Comparison of ENCODE assay signal across 8 cellular contexts in genomic region chr14:75069021-75069810, GRCh38. TPM values are rescaled to one million over a fixed set of nuclear protein-coding genes. Genes with fewer than 3 reads are reported as not detected.
DNase-seq lines count a peak whose midpoint lies in the region; TF ChIP-seq lines count a peak whose summit lies in the region.

Gene ZC2HC1C (plus strand): TSS chr14:75069641. CDS start chr14:75070574, 933 bp downstream.

- H3K4me3 ChIP-seq in hepatocyte = peak within 1 kb of the TSS; percentile 18
- H3K4me3 ChIP-seq in HAP-1 = no peak within 1 kb of the TSS

- H3K56ac ChIP-seq in H9 (ENCODE audit: insufficient read length, low read depth, low read length) = no peak within 1 kb of the TSS

- peak within 1 kb of the TSS; percentile 26 for H3K27ac ChIP-seq in H9 (ENCODE audit: insufficient read length, low read depth, low read length)
- H3K27ac ChIP-seq in hepatocyte = peak within 1 kb of the TSS; percentile 87

- H3K23me2 ChIP-seq in H9 (ENCODE audit: insufficient read length, low read depth, low read length, poor library complexity, severe bottlenecking) = peaks cover 9% of the 10 kb centered on the region

- H3K27ac Mint-ChIP-seq in H9 = peak within 1 kb of the TSS; percentile 80 to 99 (median 97); a peak in 6 of 7 replicates

- H3T11ph ChIP-seq in H9 (ENCODE audit: low read length) = no peak within 1 kb of the TSS

- no peak within 1 kb of the TSS for H2AK5ac ChIP-seq in H9 (ENCODE audit: insufficient read length, low read length)

- no peaks in the 10 kb centered on the region for H3K9me2 ChIP-seq in hepatocyte (replicated peaks; ENCODE audit: insufficient read depth)

- H2BK5ac ChIP-seq in H9 (ENCODE audit: insufficient read length, low read length) = no peak within 1 kb of the TSS

- in situ Hi-C loops in HAP-1 (cut with MboI; ENCODE audit: low sequenced_read_pairs) = no loop called here

- H3K4me2 ChIP-seq in H9 (ENCODE audit: insufficient read depth, insufficient read length, low read length) (peak within 1 kb of the TSS; percentile 96), hepatocyte (peak within 1 kb of the TSS; percentile 82)

- no peaks in the 10 kb centered on the region for H3K36me3 ChIP-seq in hepatocyte (replicated peaks; ENCODE audit: insufficient read depth, low read depth)
- no peaks in the 10 kb centered on the region for H3K36me3 ChIP-seq in HAP-1 (replicated peaks)

- no peaks in the 10 kb centered on the region for H3K79me1 ChIP-seq in H9 (ENCODE audit: insufficient read depth, low read depth, low read length, poor library complexity, severe bottlenecking)

- H3K4me3 Mint-ChIP-seq in H9 = no peak within 1 kb of the TSS

- TF ChIP-seq CTCF in H9 (conservative IDR thresholded peaks at IDR 0.05) (no peak), hepatocyte (IDR thresholded peaks at IDR 0.05; ENCODE audit: poor library complexity) (no peak)

- H3K27me3 ChIP-seq in H9 (ENCODE audit: insufficient read depth, low read length) (no peaks in the 10 kb centered on the region), hepatocyte (no peaks in the 10 kb centered on the region), HAP-1 (ENCODE audit: low read depth) (no peaks in the 10 kb centered on the region)

- H3K9me3 Mint-ChIP-seq in H9 = no peaks in the 10 kb centered on the region

- H3K18ac ChIP-seq in H9 (ENCODE audit: insufficient read length, low read depth, low read length) = peak within 1 kb of the TSS; percentile 71

- H3K14ac ChIP-seq in H9 (ENCODE audit: insufficient read depth, low read length) = peak within 1 kb of the TSS; percentile 85; the same call in 1 of the 2 replicates

- no peak within 1 kb of the TSS for H3K23ac ChIP-seq in H9 (ENCODE audit: insufficient read length, low read depth, low read length)

- H2BK15ac ChIP-seq in H9 (ENCODE audit: low read depth, low read length) = no peak within 1 kb of the TSS

- no peaks in the 10 kb centered on the region for H3K36me3 Mint-ChIP-seq in H9 (ENCODE audit: insufficient read depth in 1 of 3, low read depth in 3 of 3)

- peak within 1 kb of the TSS; percentile 92 for H3K9ac ChIP-seq in H9 (ENCODE audit: extremely low read depth, insufficient read length, low read length)

- H3K4ac ChIP-seq in H9 (ENCODE audit: low read depth, low read length) = no peak within 1 kb of the TSS

- H3K79me2 ChIP-seq in H9 (ENCODE audit: insufficient read depth, low read length) (no peaks in the 10 kb centered on the region; the same call in 1 of the 2 replicates), hepatocyte (peaks cover 11% of the 10 kb centered on the region)

- H3K4me1 ChIP-seq in H9 (ENCODE audit: insufficient read depth, low read length) = peaks cover 2% of the 10 kb centered on the region; the same call in 1 of the 2 replicates
- peaks cover 20% of the 10 kb centered on the region for H3K4me1 ChIP-seq in hepatocyte (ENCODE audit: insufficient read depth)
- no peaks in the 10 kb centered on the region; the same call in 1 of the 2 replicates for H3K4me1 ChIP-seq in HAP-1

- peak within 1 kb of the TSS; percentile 84 for H2BK120ac ChIP-seq in H9 (ENCODE audit: low read depth, low read length, poor library complexity, severe bottlenecking)

- no peak within 1 kb of the TSS for H4K5ac ChIP-seq in H9 (ENCODE audit: insufficient read length, low read depth, low read length)

- no peak within 1 kb of the TSS for H4K8ac ChIP-seq in H9 (replicated peaks; ENCODE audit: insufficient read length, low read depth, low read length)

- no CpG with 5 or more reads among the region's 60 CpGs for WGBS in H9 (ENCODE audit: extremely low coverage, insufficient read length, low lambda C conversion rate)
- WGBS in hepatocyte (ENCODE audit: low lambda C conversion rate, missing lambda C conversion rate) = 4% methylated on average over 54 of the region's 60 CpGs

- no peaks in the 10 kb centered on the region for H4K20me1 ChIP-seq in H9 (ENCODE audit: control insufficient read depth, insufficient read depth, insufficient read length)
- no peaks in the 10 kb centered on the region for H4K20me1 ChIP-seq in hepatocyte (ENCODE audit: insufficient read depth, poor library complexity, severe bottlenecking)

- peak; percentile 98 for DNase-seq in ELF-1 (ENCODE audit: low read depth, low spot score)
- DNase-seq in H9 = peak; percentile 97
- DNase-seq in NCI-H1105 (lab: John Stamatoyannopoulos, UW) = peak; percentile 92
- peak; percentile 20 to 72 (median 26) for DNase-seq in T-helper 2 cell
- peak; percentile 95 for DNase-seq in astrocyte of the hippocampus (ENCODE audit: low read depth, low spot score)
- DNase-seq in hepatocyte (ENCODE audit: low spot score) = peak; percentile 96
- peak; percentile 94 for DNase-seq in putamen (ENCODE audit: low spot score)
- DNase-seq in HAP-1 (ENCODE audit: low spot score in 2 of 2) = no peak

- H4K91ac ChIP-seq in H9 (ENCODE audit: insufficient read length, low read depth, low read length) = no peak within 1 kb of the TSS

- no peak within 1 kb of the TSS for H2BK20ac ChIP-seq in H9 (ENCODE audit: low read depth, low read length, poor library complexity, severe bottlenecking)

- H3K9me3 ChIP-seq in H9 (ENCODE audit: control insufficient read depth, low read depth, low read length) (no peaks in the 10 kb centered on the region), hepatocyte (ENCODE audit: low read depth) (no peaks in the 10 kb centered on the region), HAP-1 (no peaks in the 10 kb centered on the region)

- no peaks in the 10 kb centered on the region; the same call in 1 of the 2 replicates for H3K27me3 Mint-ChIP-seq in H9 (ENCODE audit: low read depth)

- no peak within 1 kb of the TSS for H2AFZ ChIP-seq in H9 (ENCODE audit: low read length)
- peak within 1 kb of the TSS; percentile 70 for H2AFZ ChIP-seq in hepatocyte

- no peak within 1 kb of the TSS for H2BK12ac ChIP-seq in H9 (ENCODE audit: insufficient read length, low read depth, low read length)

- H3K4me1 Mint-ChIP-seq in H9 = peaks cover 10 to 11% of the 10 kb centered on the region in 2 experiments

RNA-seq across cellular contexts. Expression of gene ZC2HC1C, which starts in this region (rescaled TPM):
- total RNA-seq in H9 (2021) = 1.4 and 1.5 TPM in 2 replicates
- 1.7 and 14.9 TPM in 2 replicates for total RNA-seq in hepatocyte
- 1.1 and 3.8 TPM in 2 replicates for polyA plus RNA-seq in hepatocyte

Comparison
In these comparisons a context has a peak if more than half of its experiments do, and no peak if none do; other contexts are left out.
1. DNase-seq: peak in ELF-1 (single experiment), H9 (single experiment), NCI-H1105 (single experiment), T-helper 2 cell (5 of 5), astrocyte of the hippocampus (single experiment), hepatocyte (single experiment) and putamen (single experiment); none in HAP-1 (0 of 2).